In genomic region chr14:52043690-52044089, GRCh38 we compare ENCODE assay signal across 8 cellular contexts. TPM values are rescaled to one million over a fixed set of nuclear protein-coding genes. Genes with fewer than 3 reads are reported as not detected.
A peak's percentile ranks its signal among the peaks of the same experiment; 100 is the strongest.
DNase-seq lines count a peak whose midpoint lies in the region; ATAC-seq and FAIRE-seq lines count a peak whose summit lies in the region.

No MANE protein-coding gene starts in this region.

- peak; percentile 6 for DNase-seq in SIG-M5 treated with dmso at 0.1 percent for 504 hours (lab: John Stamatoyannopoulos, UW; ENCODE audit: unreplicated experiment)
- DNase-seq in SIG-M5 (lab: John Stamatoyannopoulos, UW): no peak
- DNase-seq in NCI-H748 treated with DMSO at 0.1 percent for 48 hours (lab: John Stamatoyannopoulos, UW): peak; percentile 6
- DNase-seq in left colon: peak in 1 of 2 donors; percentile 51
- DNase-seq in urothelium cell line (ENCODE audit: low spot score): peak; percentile 82
- no peak for DNase-seq in occipital lobe (lab: John Stamatoyannopoulos, UW)

- no peak for FAIRE-seq in urothelium cell line (lab: Jason Lieb, UNC)

- intact Hi-C loops in left colon (cut with DNase I, micrococcal nuclease): no loop called here

- H3K9me3 Mint-ChIP-seq in activated naive CD8-positive, alpha-beta T cell (ENCODE audit: low read depth): no peaks in the 10 kb centered on the region

- peaks cover 16% of the 10 kb centered on the region for H3K4me1 Mint-ChIP-seq in activated naive CD8-positive, alpha-beta T cell (ENCODE audit: low read depth)

- peaks cover 4% of the 10 kb centered on the region for H3K27me3 Mint-ChIP-seq in activated naive CD8-positive, alpha-beta T cell

- peak overlapping the region; percentile 42 for H3K4me3 Mint-ChIP-seq in activated naive CD8-positive, alpha-beta T cell

- no peaks in the 10 kb centered on the region for H3K36me3 Mint-ChIP-seq in activated naive CD8-positive, alpha-beta T cell

- peak; percentile 73 for ATAC-seq in left colon
- ATAC-seq in HG03045 (IDR thresholded peaks at IDR 0.05; ENCODE audit: unreplicated experiment): no peak

- H3K27ac Mint-ChIP-seq in activated naive CD8-positive, alpha-beta T cell: peak overlapping the region; percentile 28

RNA-seq across cellular contexts. Expression of gene NID2, which starts 25.2 kb away (rescaled TPM):
- total RNA-seq in left colon (10 to 100 TPM; 15.5 to 24.9 TPM), occipital lobe (8.9 TPM)

RNA-seq across cellular contexts. Expression of gene RTRAF, which starts 54.3 kb away (rescaled TPM):
- total RNA-seq in left colon (100 to 1,000 TPM; 119 to 136 TPM), occipital lobe (52.1 TPM)

Comparison
In these comparisons a context has a peak if more than half of its experiments do, and no peak if none do; other contexts are left out.
1. DNase-seq: peak in SIG-M5 treated with dmso at 0.1 percent for 504 hours (single experiment), NCI-H748 treated with DMSO at 0.1 percent for 48 hours (single experiment) and urothelium cell line (single experiment); none in SIG-M5 (single experiment) and occipital lobe (single experiment).